In the genomic region with DNA sequence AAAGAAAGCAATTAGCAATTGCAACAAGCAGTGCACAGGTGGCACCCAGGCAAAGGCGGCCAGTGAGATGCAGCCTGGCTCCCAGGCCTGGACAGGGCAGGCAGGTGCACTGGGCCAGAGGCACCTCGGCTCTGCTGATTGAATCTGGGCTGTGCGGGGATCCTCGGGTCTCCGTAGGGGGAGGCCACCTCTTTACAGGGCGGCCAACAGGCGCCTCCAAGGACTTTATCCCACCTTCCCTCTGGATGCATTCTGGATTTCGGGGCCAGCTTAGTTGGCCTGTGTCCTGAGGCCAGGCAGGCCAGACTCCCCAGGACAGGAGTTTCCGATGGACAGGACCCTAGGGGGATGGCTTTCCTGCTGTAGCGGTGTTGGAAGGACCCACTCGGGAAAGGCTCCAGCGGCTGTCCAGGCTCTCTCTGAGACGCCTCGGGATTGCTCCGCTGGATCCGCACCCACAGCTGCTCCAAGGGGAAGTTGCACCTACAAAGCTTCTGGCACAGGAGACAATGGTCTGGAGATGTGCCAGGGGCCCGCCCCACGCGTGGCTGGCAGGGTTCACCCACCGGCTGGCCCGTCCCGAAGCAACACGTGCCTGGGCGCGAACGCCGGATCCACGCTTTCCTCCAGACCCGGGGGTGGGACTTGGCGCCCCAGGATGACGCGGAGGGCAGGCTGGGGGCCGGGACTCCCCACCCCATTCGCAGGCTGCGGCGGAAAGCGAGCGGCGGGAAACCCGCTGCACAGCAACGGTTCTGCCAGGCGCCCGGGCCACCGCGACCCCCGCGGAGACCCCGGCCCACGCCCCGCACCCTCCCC, we compare ENCODE assay signal across 1 cellular context.
A peak's percentile ranks its signal among the peaks of the same experiment; 100 is the strongest.
TF ChIP-seq lines count a peak whose summit lies in the region.

No MANE protein-coding gene starts in this region.

TF ChIP-seq in WTC11, 78 proteins besides CTCF, POLR2A, EP300 and RAD21 (continued from another document):
- TF ChIP-seq PRDM15 (CRISPR knock-in tag; IDR thresholded peaks at IDR 0.05): peak; percentile 92
